In genomic region chr4:143025111-143025704, GRCh38 we compare ENCODE assay signal across 8 cellular contexts.
A peak's percentile ranks its signal among the peaks of the same experiment; 100 is the strongest.
DNase-seq lines count a peak whose midpoint lies in the region; ATAC-seq, FAIRE-seq and TF ChIP-seq lines count a peak whose summit lies in the region.

No MANE protein-coding gene starts in this region.

- peak; percentile 52 for TF ChIP-seq CTCF in GM12873 (IDR thresholded peaks at IDR 0.05; ENCODE audit: insufficient read depth, low read depth, low read length, missing control alignments)
- TF ChIP-seq CTCF in K562 (IDR thresholded peaks at IDR 0.05 in 2 of 3, conservative IDR thresholded peaks at IDR 0.05 in 1 of 3; ENCODE audit: insufficient read depth in 2 of 3, low read depth in 1 of 3, low read length in 3 of 3): peak in 1 of 3 experiments; percentile 19; a peak in 1 of 6 replicates
- TF ChIP-seq CTCF in neural cell (IDR thresholded peaks at IDR 0.05; ENCODE audit: poor library complexity, severe bottlenecking): no peak

- peak; percentile 39 for ATAC-seq in GM21528 (IDR thresholded peaks at IDR 0.05; ENCODE audit: low FRiP score, unreplicated experiment)
- peak; percentile 60 for ATAC-seq in K562

- H3K9me3 Mint-ChIP-seq in CD8-positive, alpha-beta memory T cell: peaks cover 3 to 13% (median 12%) of the 10 kb centered on the region in 5 donors

- peaks cover 3 to 18% of the 10 kb centered on the region in 2 donors for H3K27me3 Mint-ChIP-seq in CD8-positive, alpha-beta memory T cell

- POLR2A ChIA-PET in K562 (lab: Yijun Ruan, JAX): no interaction called here
- POLR2A ChIA-PET in CD8-positive, alpha-beta memory T cell (lab: Charles Lee): no interaction called here

- H3K9me3 ChIP-seq in K562 (replicated peaks; ENCODE audit: control insufficient read depth, insufficient read depth, low read depth, low read length) (0 out of 2 replicates have a peak, but pooled peaks cover 2% of the 10 kb centered on the region), neural cell (ENCODE audit: low read length) (no peaks in the 10 kb centered on the region)
- no peaks in the 10 kb centered on the region for H3K9me3 ChIP-seq in CD8-positive, alpha-beta memory T cell (ENCODE audit: low read length)

- H3K4me2 ChIP-seq in K562 (ENCODE audit: insufficient read depth, low read length): no peak overlapping the region
- H3K4me2 ChIP-seq in neural cell (ENCODE audit: low read length): no peak overlapping the region

- no peaks in the 10 kb centered on the region for H3K79me2 ChIP-seq in K562 (ENCODE audit: control insufficient read depth, insufficient read depth, low read length)
- H3K79me2 ChIP-seq in neural cell (replicated peaks; ENCODE audit: insufficient read depth, low read length): no peaks in the 10 kb centered on the region

- in situ Hi-C loops in K562 (cut with MboI): no loop called here

- no peak for TF ChIP-seq EP300 in K562 (IDR thresholded peaks at IDR 0.05; ENCODE audit: low read length)
- no peak for TF ChIP-seq EP300 in neural cell (conservative IDR thresholded peaks at IDR 0.05; ENCODE audit: poor library complexity, severe bottlenecking)

- H3F3A ChIP-seq in neural cell (ENCODE audit: insufficient read depth, low read length, poor library complexity, severe bottlenecking): no peaks in the 10 kb centered on the region

- no peaks in the 10 kb centered on the region for H3K9me1 ChIP-seq in K562 (ENCODE audit: control insufficient read depth, insufficient read depth, low read length)

- H3K4me3 ChIP-seq in K562: no peak overlapping the region
- H3K4me3 ChIP-seq in neural cell (ENCODE audit: low read length): no peak overlapping the region
- no peak overlapping the region for H3K4me3 ChIP-seq in CD8-positive, alpha-beta memory T cell (ENCODE audit: low read length)

- intact Hi-C loops in K562 (cut with micrococcal nuclease): no loop called here

- no peak for TF ChIP-seq POLR2A in K562 (conservative IDR thresholded peaks at IDR 0.05)

- H3K27me3 ChIP-seq in K562 (ENCODE audit: control insufficient read depth in 2 of 2, insufficient read depth in 2 of 2, low read length in 2 of 2) (no peaks in the 10 kb centered on the region), neural cell (ENCODE audit: insufficient read depth, low read depth, low read length) (no peaks in the 10 kb centered on the region)
- no peaks in the 10 kb centered on the region for H3K27me3 ChIP-seq in CD8-positive, alpha-beta memory T cell (ENCODE audit: insufficient read depth, low read length, poor library complexity, severe bottlenecking)

- H3K27ac ChIP-seq in K562 (ENCODE audit: extremely low read depth, low read depth, low read length) (no peak overlapping the region), neural cell (ENCODE audit: low read length) (no peak overlapping the region)
- no peak overlapping the region for H3K27ac ChIP-seq in CD8-positive, alpha-beta memory T cell (ENCODE audit: low read depth, low read length)

- H3K9me2 ChIP-seq in neural cell (ENCODE audit: insufficient read depth, low read length): no peaks in the 10 kb centered on the region

- H3K4me1 ChIP-seq in K562 (replicated peaks in 1 of 2; ENCODE audit: control insufficient read depth in 2 of 2, insufficient read depth in 2 of 2, low read length in 2 of 2): no peaks in the 10 kb centered on the region
- no peaks in the 10 kb centered on the region for H3K4me1 ChIP-seq in CD8-positive, alpha-beta memory T cell (ENCODE audit: insufficient read depth, low read length)

- CTCF ChIA-PET in K562 (lab: Yijun Ruan, JAX; ENCODE audit: low intra/inter-chr PET ratio): no interaction called here
- CTCF ChIA-PET in CD8-positive, alpha-beta memory T cell (lab: Charles Lee): no interaction called here

- TF ChIP-seq RAD21 in K562 (CRISPR knock-in tag; conservative IDR thresholded peaks at IDR 0.05 in 1 of 2, IDR thresholded peaks at IDR 0.05 in 1 of 2) (peak in 1 of 2 experiments; percentile 34; a peak in 3 of 4 replicates), neural cell (conservative IDR thresholded peaks at IDR 0.05) (peak; percentile 34)

- no peak for FAIRE-seq in K562 (lab: Jason Lieb, UNC)

- H4K20me1 ChIP-seq in K562 (replicated peaks; ENCODE audit: control insufficient read depth, insufficient read depth, low read length) (no peaks in the 10 kb centered on the region), neural cell (ENCODE audit: insufficient read depth) (no peaks in the 10 kb centered on the region)

- 0% methylated on average over 2 of the region's 2 CpGs for WGBS in K562 (ENCODE audit: insufficient coverage, low coverage, missing lambda C conversion rate)

- BruUV-seq in K562 (replicated peaks; lab: Mats Ljungman, UMichigan): no TSS peak

- no peak overlapping the region for H3K27ac Mint-ChIP-seq in CD8-positive, alpha-beta memory T cell

- H3K9ac ChIP-seq in K562 (ENCODE audit: insufficient read depth in 1 of 2, low read depth in 2 of 2, low read length in 2 of 2): no peak overlapping the region
- H3K9ac ChIP-seq in neural cell (ENCODE audit: low read length): no peak overlapping the region

- no peaks in the 10 kb centered on the region for H3K4me1 Mint-ChIP-seq in CD8-positive, alpha-beta memory T cell

- H3K36me3 ChIP-seq in K562 (ENCODE audit: control insufficient read depth, insufficient read depth, low read length) (no peaks in the 10 kb centered on the region), neural cell (ENCODE audit: insufficient read depth, low read length) (no peaks in the 10 kb centered on the region)
- H3K36me3 ChIP-seq in CD8-positive, alpha-beta memory T cell (ENCODE audit: insufficient read depth, low read length): no peaks in the 10 kb centered on the region

- DNase-seq in HS-5 (ENCODE audit: low read depth) (peak; percentile 8), K562 (ENCODE audit: extremely low read depth in 1 of 4, low spot score in 3 of 4) (peak in 1 of 4 experiments; percentile 17), NCI-H2196 treated with DMSO at 0.1 percent for 48 hours (lab: John Stamatoyannopoulos, UW; ENCODE audit: unreplicated experiment) (no peak)
- no peak for DNase-seq in CD8-positive, alpha-beta memory T cell
- DNase-seq in activated CD4-positive, CD25-positive, alpha-beta regulatory T cell (lab: John Stamatoyannopoulos, UW): no peak

- H3K36me3 Mint-ChIP-seq in CD8-positive, alpha-beta memory T cell: no peaks in the 10 kb centered on the region

- H3K4me3 Mint-ChIP-seq in CD8-positive, alpha-beta memory T cell: no peak overlapping the region

- H2AFZ ChIP-seq in K562 (ENCODE audit: low read depth, low read length): no peak overlapping the region
- H2AFZ ChIP-seq in neural cell (ENCODE audit: low read depth, low read length): no peak overlapping the region

TF ChIP-seq in K562, 482 proteins besides CTCF, POLR2A, EP300 and RAD21:
- peak; percentile 34 for TF ChIP-seq MAFG (tag; conservative IDR thresholded peaks at IDR 0.05)
- no peak for TF ChIP-seq GATA2 (CRISPR knock-in tag; IDR thresholded peaks at IDR 0.05)
- TF ChIP-seq NFE2L1 (tag; IDR thresholded peaks at IDR 0.05; ENCODE audit: borderline replicate concordance, low read depth): 0 out of 2 replicates have a peak, but pooled peaks have one; percentile 7

TF ChIP-seq in neural cell, 6 proteins besides CTCF, POLR2A, EP300 and RAD21:
- TF ChIP-seq MXI1 (conservative IDR thresholded peaks at IDR 0.05; ENCODE audit: poor library complexity, severe bottlenecking) (no peak), TAF1 (IDR thresholded peaks at IDR 0.05; ENCODE audit: low read depth) (no peak), SMC3 (conservative IDR thresholded peaks at IDR 0.05; ENCODE audit: poor library complexity) (no peak), EZH2 (IDR thresholded peaks at IDR 0.05; ENCODE audit: borderline replicate concordance, insufficient read depth, low read length, poor library complexity, severe bottlenecking) (no peak), REST (IDR thresholded peaks at IDR 0.05; ENCODE audit: borderline replicate concordance) (no peak), POLR2AphosphoS5 (IDR thresholded peaks at IDR 0.05) (no peak)
